ENCODE assay signal across 29 cellular contexts in genomic region chr19:37925212-37925611, GRCh38. TPM values are rescaled to one million over a fixed set of nuclear protein-coding genes. Genes with fewer than 3 reads are reported as not detected.
DNase-seq lines count a peak whose midpoint lies in the region; ATAC-seq, FAIRE-seq and TF ChIP-seq lines count a peak whose summit lies in the region.
"Had no signal": no experiment of that assay in that cellular context is flagged by ENCODE, and none has a peak within 500 bp of the region (broad histone marks: within the 10 kb centered on the region; RNA-seq: fewer than 3 reads in every experiment).

No MANE protein-coding gene starts in this region.

- H3K27ac Mint-ChIP-seq in activated naive CD8-positive, alpha-beta T cell treated with anti-CD3 and anti-CD28 coated beads, Interleukin-2, amount 10 ng/mL, durations not matched to agents 7 days and 5 days: peak overlapping the region; percentile 30
- H3K27ac Mint-ChIP-seq in activated naive CD8-positive, alpha-beta T cell treated with anti-CD3 and anti-CD28 coated beads, Interleukin-2, amount 50 U/mL, for 24 hours: no peak overlapping the region
- H3K27ac Mint-ChIP-seq in IgD-negative memory B cell: peak overlapping the region in 2 of 3 donors; percentile 38 to 68

- no peaks in the 10 kb centered on the region for H3K27me3 ChIP-seq in K562 (ENCODE audit: control insufficient read depth in 2 of 2, insufficient read depth in 2 of 2, low read length in 2 of 2)
- H3K27me3 ChIP-seq in trophoblast cell (ENCODE audit: insufficient read depth, low read length): no peaks in the 10 kb centered on the region
- H3K27me3 ChIP-seq: MG63, SJSA1 had no signal

- TF ChIP-seq EP300 in K562 (IDR thresholded peaks at IDR 0.05; ENCODE audit: low read length): no peak

- POLR2A ChIA-PET in activated naive CD8-positive, alpha-beta T cell treated with anti-CD3 and anti-CD28 coated beads, Interleukin-2, amount 10 ng/mL, durations not matched to agents 7 days and 5 days (lab: Charles Lee): interaction anchor here (0.7 kb wide), 1 partner anchor 122 kb away, joined by 5 read pairs; no protein-coding TSS in a partner anchor
- POLR2A ChIA-PET in K562 (lab: Yijun Ruan, JAX): no interaction called here

- H3K9ac ChIP-seq in K562 (ENCODE audit: insufficient read depth in 1 of 2, low read depth in 2 of 2, low read length in 2 of 2): no peak overlapping the region
- H3K9ac ChIP-seq in trophoblast cell (ENCODE audit: low read length): no peak overlapping the region

- no peak for TF ChIP-seq RAD21 in K562 (CRISPR knock-in tag; conservative IDR thresholded peaks at IDR 0.05 in 1 of 2, IDR thresholded peaks at IDR 0.05 in 1 of 2)

- intact Hi-C loops in K562 (cut with micrococcal nuclease): no loop called here

- no peak overlapping the region for H3K23ac ChIP-seq in trophoblast cell (ENCODE audit: low read length)

- H3K27ac ChIP-seq in K562 (ENCODE audit: extremely low read depth, low read depth, low read length) (no peak overlapping the region), trophoblast cell (ENCODE audit: low read depth, low read length) (no peak overlapping the region)
- H3K27ac ChIP-seq: 22Rv1, SJSA1 had no signal

- no peak overlapping the region for H4K12ac ChIP-seq in trophoblast cell (ENCODE audit: low read depth, low read length)

- no peak for TF ChIP-seq CTCF in K562 (IDR thresholded peaks at IDR 0.05 in 2 of 3, conservative IDR thresholded peaks at IDR 0.05 in 1 of 3; ENCODE audit: insufficient read depth in 2 of 3, low read depth in 1 of 3, low read length in 3 of 3)

- H4K20me1 ChIP-seq in K562 (replicated peaks; ENCODE audit: control insufficient read depth, insufficient read depth, low read length): no peaks in the 10 kb centered on the region

- no peaks in the 10 kb centered on the region for H3K9me3 Mint-ChIP-seq in activated naive CD8-positive, alpha-beta T cell treated with anti-CD3 and anti-CD28 coated beads, Interleukin-2, amount 10 ng/mL, durations not matched to agents 7 days and 5 days
- H3K9me3 Mint-ChIP-seq in activated naive CD8-positive, alpha-beta T cell treated with anti-CD3 and anti-CD28 coated beads, Interleukin-2, amount 50 U/mL, for 24 hours: no peaks in the 10 kb centered on the region
- peaks cover 0 to 2% (median 0%) of the 10 kb centered on the region in 3 donors for H3K9me3 Mint-ChIP-seq in IgD-negative memory B cell
- H3K9me3 Mint-ChIP-seq: CD8-positive, alpha-beta memory T cell had no signal

- H3K4me2 ChIP-seq in K562 (ENCODE audit: insufficient read depth, low read length): no peak overlapping the region
- no peak overlapping the region for H3K4me2 ChIP-seq in trophoblast cell (ENCODE audit: low read length)

- 89% methylated on average over 1 of the region's 3 CpGs for WGBS in K562 (ENCODE audit: insufficient coverage, low coverage, missing lambda C conversion rate)
- no CpG with 5 or more reads among the region's 3 CpGs for WGBS in trophoblast cell (ENCODE audit: extremely low coverage, insufficient coverage, insufficient read length)

- no peaks in the 10 kb centered on the region for H3K79me1 ChIP-seq in trophoblast cell (ENCODE audit: low read length)

- no peak for FAIRE-seq in K562 (lab: Jason Lieb, UNC)
- FAIRE-seq: RCC 7860 had no signal

- H3K79me2 ChIP-seq in K562 (ENCODE audit: control insufficient read depth, insufficient read depth, low read length) (no peaks in the 10 kb centered on the region), trophoblast cell (ENCODE audit: control insufficient read depth, insufficient read depth, low read length, poor library complexity) (no peaks in the 10 kb centered on the region)

- no peak overlapping the region for H2BK12ac ChIP-seq in trophoblast cell (ENCODE audit: low read length)

- H3K36me3 ChIP-seq in K562 (ENCODE audit: control insufficient read depth, insufficient read depth, low read length): no peaks in the 10 kb centered on the region
- no peaks in the 10 kb centered on the region for H3K36me3 ChIP-seq in trophoblast cell (ENCODE audit: control insufficient read depth in 1 of 2, insufficient read depth in 2 of 2, low read length in 2 of 2)

- H4K8ac ChIP-seq in trophoblast cell (ENCODE audit: low read depth, low read length): no peak overlapping the region

- H3K4me3 ChIP-seq in K562 (no peak overlapping the region), trophoblast cell (ENCODE audit: low read depth, low read length) (no peak overlapping the region)
- H3K4me3 ChIP-seq: MG63, SJSA1 had no signal

- no peak overlapping the region for H2BK120ac ChIP-seq in trophoblast cell (ENCODE audit: insufficient read depth, low read length, poor library complexity)

- in situ Hi-C loops in K562 (cut with MboI): loop anchor here (10.0 kb wide), 1 partner anchor 300 kb away; the partner anchor contains the start of gene DPF1

- no peak overlapping the region for H3K4me3 Mint-ChIP-seq in activated naive CD8-positive, alpha-beta T cell treated with anti-CD3 and anti-CD28 coated beads, Interleukin-2, amount 10 ng/mL, durations not matched to agents 7 days and 5 days
- no peak overlapping the region for H3K4me3 Mint-ChIP-seq in activated naive CD8-positive, alpha-beta T cell treated with anti-CD3 and anti-CD28 coated beads, Interleukin-2, amount 50 U/mL, for 24 hours
- peak overlapping the region; percentile 10 to 48 (median 20) for H3K4me3 Mint-ChIP-seq in IgD-negative memory B cell
- H3K4me3 Mint-ChIP-seq: CD8-positive, alpha-beta memory T cell had no signal

- H4K91ac ChIP-seq in trophoblast cell (ENCODE audit: low read depth, low read length): no peak overlapping the region

- H3K4ac ChIP-seq in trophoblast cell (ENCODE audit: low read depth, low read length): no peak overlapping the region

- H2AFZ ChIP-seq in K562 (ENCODE audit: low read depth, low read length) (no peak overlapping the region), trophoblast cell (ENCODE audit: insufficient read depth, low read length, poor library complexity) (no peak overlapping the region)

- DNase-seq in activated naive CD8-positive, alpha-beta T cell treated with anti-CD3 and anti-CD28 coated beads, Interleukin-2, amount 10 ng/mL, durations not matched to agents 7 days and 5 days: no peak
- no peak for DNase-seq in activated naive CD8-positive, alpha-beta T cell treated with anti-CD3 and anti-CD28 coated beads, Interleukin-2, amount 50 U/mL, for 24 hours
- DNase-seq in K562 (ENCODE audit: extremely low read depth in 1 of 4, low spot score in 3 of 4): no peak
- DNase-seq in trophoblast cell: no peak
- DNase-seq in RKO (ENCODE audit: low spot score): no peak
- DNase-seq: ACHN; C1 segment of cervical spinal cord; CD8-positive, alpha-beta memory T cell; DMS53; EL; GF-D8; H7; MG63; NCI-H1417; NCI-H1694 treated with DMSO at 0.1 percent for 48 hours; NCI-H2081 treated with DMSO at 0.1 percent for 48 hours; NCI-H2171 treated with DMSO at 0.1 percent for 48 hours; NCI-H524 treated with DMSO at 0.1 percent for 48 hours; NCI-H82; OCI-M1 had no signal

- no peaks in the 10 kb centered on the region for H3K27me3 Mint-ChIP-seq in activated naive CD8-positive, alpha-beta T cell treated with anti-CD3 and anti-CD28 coated beads, Interleukin-2, amount 10 ng/mL, durations not matched to agents 7 days and 5 days
- no peaks in the 10 kb centered on the region for H3K27me3 Mint-ChIP-seq in activated naive CD8-positive, alpha-beta T cell treated with anti-CD3 and anti-CD28 coated beads, Interleukin-2, amount 50 U/mL, for 24 hours
- H3K27me3 Mint-ChIP-seq in IgD-negative memory B cell: no peaks in the 10 kb centered on the region

- CTCF ChIA-PET in K562 (lab: Yijun Ruan, JAX; ENCODE audit: low intra/inter-chr PET ratio): no interaction called here

- TF ChIP-seq POLR2A in K562 (conservative IDR thresholded peaks at IDR 0.05): no peak

- no peak overlapping the region for H2BK5ac ChIP-seq in trophoblast cell (ENCODE audit: low read depth, low read length, poor library complexity)

- H3K9me3 ChIP-seq in K562 (replicated peaks; ENCODE audit: control insufficient read depth, insufficient read depth, low read depth, low read length) (no peaks in the 10 kb centered on the region), trophoblast cell (ENCODE audit: insufficient read depth, low read depth, low read length) (peaks cover 2% of the 10 kb centered on the region)
- H3K9me3 ChIP-seq: MG63, SJSA1 had no signal

- ATAC-seq in activated naive CD8-positive, alpha-beta T cell treated with anti-CD3 and anti-CD28 coated beads, Interleukin-2, amount 10 ng/mL, durations not matched to agents 7 days and 5 days (ENCODE audit: low read depth): no peak
- ATAC-seq in activated naive CD8-positive, alpha-beta T cell treated with anti-CD3 and anti-CD28 coated beads, Interleukin-2, amount 50 U/mL, for 24 hours: no peak
- ATAC-seq in K562: no peak
- no peak for ATAC-seq in GM21619 (IDR thresholded peaks at IDR 0.05; ENCODE audit: unreplicated experiment)
- no peak for ATAC-seq in GM19035 (IDR thresholded peaks at IDR 0.05; ENCODE audit: unreplicated experiment)
- ATAC-seq: Right ventricle myocardium inferior had no signal

- peak overlapping the region; percentile 7 for H3K18ac ChIP-seq in trophoblast cell (ENCODE audit: low read length)

- no peak overlapping the region for H2AK5ac ChIP-seq in trophoblast cell (ENCODE audit: low read length)

- no peaks in the 10 kb centered on the region for H3K9me1 ChIP-seq in K562 (ENCODE audit: control insufficient read depth, insufficient read depth, low read length)

- H3K14ac ChIP-seq in trophoblast cell (ENCODE audit: low read length): no peak overlapping the region

- H3K36me3 Mint-ChIP-seq in activated naive CD8-positive, alpha-beta T cell treated with anti-CD3 and anti-CD28 coated beads, Interleukin-2, amount 10 ng/mL, durations not matched to agents 7 days and 5 days: peaks cover 3% of the 10 kb centered on the region
- H3K36me3 Mint-ChIP-seq in activated naive CD8-positive, alpha-beta T cell treated with anti-CD3 and anti-CD28 coated beads, Interleukin-2, amount 50 U/mL, for 24 hours (ENCODE audit: low read depth): peaks cover 6% of the 10 kb centered on the region
- peaks cover 2% of the 10 kb centered on the region for H3K36me3 Mint-ChIP-seq in IgD-negative memory B cell

- H3K4me1 ChIP-seq in K562 (replicated peaks in 1 of 2; ENCODE audit: control insufficient read depth in 2 of 2, insufficient read depth in 2 of 2, low read length in 2 of 2) (no peaks in the 10 kb centered on the region; a peak in 1 of 5 replicates), trophoblast cell (ENCODE audit: control insufficient read depth in 1 of 2, insufficient read depth in 2 of 2, low read length in 2 of 2) (no peaks in the 10 kb centered on the region)
- H3K4me1 ChIP-seq: SJSA1 had no signal

- no TSS peak for BruUV-seq in K562 (replicated peaks; lab: Mats Ljungman, UMichigan)

- peaks cover 12% of the 10 kb centered on the region for H3K4me1 Mint-ChIP-seq in activated naive CD8-positive, alpha-beta T cell treated with anti-CD3 and anti-CD28 coated beads, Interleukin-2, amount 10 ng/mL, durations not matched to agents 7 days and 5 days
- H3K4me1 Mint-ChIP-seq in activated naive CD8-positive, alpha-beta T cell treated with anti-CD3 and anti-CD28 coated beads, Interleukin-2, amount 50 U/mL, for 24 hours: peaks cover 38% of the 10 kb centered on the region
- peaks cover 34 to 63% (median 56%) of the 10 kb centered on the region in 3 donors for H3K4me1 Mint-ChIP-seq in IgD-negative memory B cell

RNA-seq across cellular contexts. Expression of gene SIPA1L3, which starts 18.2 kb away (rescaled TPM):
- total RNA-seq in activated naive CD8-positive, alpha-beta T cell treated with anti-CD3 and anti-CD28 coated beads, Interleukin-2, amount 10 ng/mL, durations not matched to agents 7 days and 5 days: 10 to 100 TPM; 20.3 to 24.6 TPM
- polyA plus RNA-seq in IgD-negative memory B cell (13.6 TPM), K562 (2011; rRNA removed) (1.8 and 2.2 TPM in 2 replicates), K562 (2014; fragmentation: Illumina TruSeq; extraction: Trizol) (1.4 and 2.2 TPM in 2 replicates), K562 (2014; fragmentation: Nextera tagmentation; extraction: Ambion mirVana) (under 1 TPM; 0.01 to 0.15 TPM), K562 (2014; rRNA removed) (2.7 and 2.9 TPM in 2 replicates)
- 31.3 and 58.0 TPM in 2 replicates for total RNA-seq in K562 (2011; cell fraction: chromatin; rRNA removed; ENCODE audit: low replicate concordance)
- total RNA-seq in K562 (2011; cell fraction: nucleolus; rRNA removed): 17.1 and 18.8 TPM in 2 replicates
- total RNA-seq in K562 (2011; cell fraction: nucleoplasm; rRNA removed): 26.0 and 31.7 TPM in 2 replicates
- total RNA-seq in K562 (2014; rRNA removed) (2.8 and 3.7 TPM in 2 replicates), K562 (2014; rRNA removed; fragmentation: Illumina TruSeq; extraction: Trizol) (4.0 and 4.6 TPM in 2 replicates), K562 (2015; rRNA removed; fragmentation: Illumina TruSeq; extraction: Trizol) (2.5 and 7.3 TPM in 2 replicates), K562 (2021) (6.1 and 8.3 TPM in 2 replicates)
- 1.1 and 1.9 TPM in 2 replicates for polyA plus RNA-seq in K562 (2011; cell fraction: cytosol; rRNA removed)
- polyA plus RNA-seq in K562 (2011; cell fraction: nucleus; rRNA removed): 6.2 and 8.2 TPM in 2 replicates
- 2.1 and 2.6 TPM in 2 replicates for polyA plus RNA-seq in K562 (2012)
- polyA minus RNA-seq in K562 (2011; rRNA and poly(A)+ RNA removed): 7.0 and 25.8 TPM in 2 replicates
- polyA minus RNA-seq in K562 (2011; cell fraction: cytosol; rRNA and poly(A)+ RNA removed): 4.3 and 8.8 TPM in 2 replicates
- 6.1 and 12.0 TPM in 2 replicates for polyA minus RNA-seq in K562 (2011; cell fraction: nucleus; rRNA and poly(A)+ RNA removed)
- 7.3 and 8.3 TPM in 2 replicates for polyA plus RNA-seq in trophoblast cell (2013)

RNA-seq across cellular contexts. Expression of gene WDR87, which starts 18.8 kb away (rescaled TPM):
- not detected for total RNA-seq in activated naive CD8-positive, alpha-beta T cell treated with anti-CD3 and anti-CD28 coated beads, Interleukin-2, amount 10 ng/mL, durations not matched to agents 7 days and 5 days
- not detected for polyA plus RNA-seq in IgD-negative memory B cell
- total RNA-seq in K562 (2011; cell fraction: chromatin; rRNA removed; ENCODE audit: low replicate concordance): not detected in 2 replicates
- total RNA-seq in K562 (2011; cell fraction: nucleolus; rRNA removed): not detected in 2 replicates
- not detected in 2 replicates for total RNA-seq in K562 (2011; cell fraction: nucleoplasm; rRNA removed)
- not detected in 2 replicates for total RNA-seq in K562 (2014; rRNA removed)
- total RNA-seq in K562 (2014; rRNA removed; fragmentation: Illumina TruSeq; extraction: Trizol): not detected in 2 replicates
- not detected in 2 replicates for total RNA-seq in K562 (2015; rRNA removed; fragmentation: Illumina TruSeq; extraction: Trizol)
- not detected in 2 replicates for total RNA-seq in K562 (2021)
- polyA plus RNA-seq in K562 (2011; rRNA removed): not detected in 2 replicates
- not detected in 2 replicates for polyA plus RNA-seq in K562 (2011; cell fraction: cytosol; rRNA removed)
- not detected in 2 replicates for polyA plus RNA-seq in K562 (2011; cell fraction: nucleus; rRNA removed)
- not detected in 2 replicates for polyA plus RNA-seq in K562 (2012)
- polyA plus RNA-seq in K562 (2014; fragmentation: Illumina TruSeq; extraction: Trizol): not detected in 2 replicates
- polyA plus RNA-seq in K562 (2014; fragmentation: Nextera tagmentation; extraction: Ambion mirVana): not detected
- not detected in 2 replicates for polyA plus RNA-seq in K562 (2014; rRNA removed)
- polyA minus RNA-seq in K562 (2011; rRNA and poly(A)+ RNA removed): not detected in 2 replicates
- polyA minus RNA-seq in K562 (2011; cell fraction: cytosol; rRNA and poly(A)+ RNA removed): not detected in 2 replicates
- not detected in 2 replicates for polyA minus RNA-seq in K562 (2011; cell fraction: nucleus; rRNA and poly(A)+ RNA removed)
- not detected in 2 replicates for polyA plus RNA-seq in trophoblast cell (2013)
- total RNA-seq: CD8-positive, alpha-beta memory T cell; H7; HT1080; LHCN-M2; Right ventricle myocardium inferior; SJSA1 had no signal
- polyA plus RNA-seq: CD8-positive, alpha-beta memory T cell had no signal

Comparison
In these comparisons a context has a peak if more than half of its experiments do, and no peak if none do; other contexts are left out.
1. H3K4me3 Mint-ChIP-seq: peak in IgD-negative memory B cell (4 of 4); none in activated naive CD8-positive, alpha-beta T cell treated with anti-CD3 and anti-CD28 coated beads, Interleukin-2, amount 10 ng/mL, durations not matched to agents 7 days and 5 days (single experiment) and activated naive CD8-positive, alpha-beta T cell treated with anti-CD3 and anti-CD28 coated beads, Interleukin-2, amount 50 U/mL, for 24 hours (single experiment).